Comparison of ENCODE assay signal across 9 cellular contexts in genomic region chr10:96588601-96589419, GRCh38. TPM values are rescaled to one million over a fixed set of nuclear protein-coding genes. Genes with fewer than 3 reads are reported as not detected.
DNase-seq lines count a peak whose midpoint lies in the region; ATAC-seq and TF ChIP-seq lines count a peak whose summit lies in the region.
"Had no signal": no experiment of that assay in that cellular context is flagged by ENCODE, and none has a peak within 500 bp of the region (broad histone marks: within the 10 kb centered on the region; RNA-seq: fewer than 3 reads in every experiment).

No MANE protein-coding gene starts in this region.

- peaks cover 3% of the 10 kb centered on the region for H3K36me3 ChIP-seq in mesodermal cell (ENCODE audit: control insufficient read depth, insufficient read depth, low read length)

- intact Hi-C loops in CD14-positive monocyte (cut with micrococcal nuclease) = loop anchor here in 1 of 2 donors (10.0 kb wide), 2 partner anchors 126 to 214 kb away; no protein-coding TSS in a partner anchor

- no peak for ATAC-seq in GM19035 (IDR thresholded peaks at IDR 0.05; ENCODE audit: unreplicated experiment)

- H3K27ac ChIP-seq in mesodermal cell (ENCODE audit: low read depth, low read length, severe bottlenecking) = peak overlapping the region; percentile 6

- CTCF ChIA-PET in GM10248 (lab: Yijun Ruan, JAX) = interaction anchor here (1.1 kb wide), 1 partner anchor 214 kb away, joined by 3 read pairs; no protein-coding TSS in a partner anchor

- 92 to 100% methylated on average over 1 to 2 of the region's 5 CpGs for WGBS in mesodermal cell (ENCODE audit: insufficient coverage in 2 of 2), 2 experiments

- H3K27ac Mint-ChIP-seq in CD14-positive monocyte = no peak overlapping the region

- no peaks in the 10 kb centered on the region for H3K27me3 Mint-ChIP-seq in CD14-positive monocyte (ENCODE audit: low read depth in 3 of 3)

- peaks cover 5 to 14% of the 10 kb centered on the region in 2 donors for H3K36me3 Mint-ChIP-seq in CD14-positive monocyte

- H3K4me3 ChIP-seq in mesodermal cell (ENCODE audit: extremely low read depth, insufficient read depth, low read length, poor library complexity, severe bottlenecking) = no peak overlapping the region

- H3K4me1 Mint-ChIP-seq in CD14-positive monocyte = peaks cover 26% of the 10 kb centered on the region

- no peak for TF ChIP-seq CTCF in GM10248 (IDR thresholded peaks at IDR 0.05; ENCODE audit: control extremely low read depth, extremely low read depth, low read depth, missing control alignments)
- TF ChIP-seq CTCF in GM20000 (IDR thresholded peaks at IDR 0.05; ENCODE audit: extremely low read depth, missing control alignments) = no peak
- no peak for TF ChIP-seq CTCF in CD14-positive monocyte (IDR thresholded peaks at IDR 0.05)

- DNase-seq in GM10248 (ENCODE audit: extremely low spot score) (peak; percentile 54), GM20000 (ENCODE audit: low spot score) (peak; percentile 65), NCI-H69 (lab: John Stamatoyannopoulos, UW) (peak; percentile 33), GM03348 (ENCODE audit: low spot score) (no peak), NCI-H1105 treated with DMSO at 0.1 percent for 48 hours (lab: John Stamatoyannopoulos, UW) (no peak), CD14-positive monocyte (ENCODE audit: low spot score) (no peak)
- DNase-seq: cortex of kidney had no signal

- H3K9me3 Mint-ChIP-seq in CD14-positive monocyte = peaks cover 0 to under 1% (median 0%) of the 10 kb centered on the region in 7 donors

- POLR2A ChIA-PET in GM10248 (lab: Yijun Ruan, JAX) = no interaction called here

- no peak overlapping the region for H3K4me3 Mint-ChIP-seq in CD14-positive monocyte

- H3K9me3 ChIP-seq in mesodermal cell (ENCODE audit: control insufficient read depth, low read length) = peaks cover 4% of the 10 kb centered on the region

- peaks cover 24% of the 10 kb centered on the region for H3K4me1 ChIP-seq in mesodermal cell (ENCODE audit: control insufficient read depth, insufficient read depth, low read length, poor library complexity, severe bottlenecking)

RNA-seq across cellular contexts. Expression of gene TM9SF3, which starts 2.0 kb away (rescaled TPM):
- 103 TPM for polyA plus RNA-seq in mesodermal cell (2013, experiment 1 of 2)
- 124 TPM for polyA plus RNA-seq in mesodermal cell (2013, experiment 2 of 2)
- 10 to 100 TPM; 59.9 to 67.1 TPM for polyA plus RNA-seq in CD14-positive monocyte

Comparison
In these comparisons a context has a peak if more than half of its experiments do, and no peak if none do; other contexts are left out.
1. DNase-seq: peak in GM10248 (single experiment), GM20000 (single experiment) and NCI-H69 (single experiment); none in GM03348 (single experiment), NCI-H1105 treated with DMSO at 0.1 percent for 48 hours (single experiment) and CD14-positive monocyte (single experiment).